ENCODE assay signal across 22 cellular contexts in the genomic region with DNA sequence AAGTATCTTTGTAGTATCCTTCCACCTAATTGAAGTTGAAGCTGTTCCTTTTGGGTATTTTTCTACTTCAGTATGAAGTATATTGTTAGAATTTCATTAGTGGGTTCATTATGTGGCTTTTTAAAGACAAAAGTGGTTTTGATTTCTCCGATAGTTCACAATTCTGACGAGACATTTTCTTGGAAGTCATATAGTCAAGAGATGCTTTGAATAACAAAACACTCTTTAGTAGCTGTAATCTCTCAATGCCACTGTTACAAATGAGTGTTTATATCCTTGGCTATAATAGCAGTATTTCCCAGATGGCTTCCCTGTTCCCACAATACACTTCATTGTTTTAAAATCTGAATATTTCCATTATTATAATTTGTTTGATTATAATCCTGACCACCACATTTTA.
"Had no signal": no experiment of that assay in that cellular context is flagged by ENCODE, and none has a peak within 500 bp of the region (broad histone marks: within the 10 kb centered on the region; RNA-seq: fewer than 3 reads in every experiment).

No MANE protein-coding gene starts in this region.

- DNase-seq: cortex of kidney; effector memory CD8-positive, alpha-beta T cell; gastrocnemius medialis; head of caudate nucleus; kidney; mesenchymal stem cell; mucosa of descending colon; naive B cell; right lobe of liver; small intestine; stimulated activated CD4-positive, alpha-beta T cell treated with anti-CD3 and anti-CD28 coated beads, Interleukin-15, amount 100 ng/mL, for 24 hours; stimulated activated CD4-positive, alpha-beta T cell treated with anti-CD3 and anti-CD28 coated beads, Interleukin-2, amount 100 ng/mL, for 48 hours; stimulated activated naive B cell treated with anti-CD40 and anti-IgM and Interleukin-4, amounts not matched to agents 10 μg/mL and 1 μg/mL and 100 μg/mL, for 72 hours; upper lobe of left lung had no signal

- FAIRE-seq: endometrium, kidney, small intestine, urothelium cell line had no signal

- H3K4me2 ChIP-seq: neural progenitor cell had no signal

- H3K36me3 ChIP-seq: gastrocnemius medialis, neural progenitor cell, right lobe of liver, thoracic aorta, tibial nerve, upper lobe of left lung had no signal

- H3K4me1 ChIP-seq: gastrocnemius medialis, neural progenitor cell, parathyroid adenoma, right lobe of liver had no signal

- H3K27ac ChIP-seq: gastrocnemius medialis, neural progenitor cell, parathyroid adenoma, right lobe of liver, thoracic aorta, tibial nerve, upper lobe of left lung had no signal

- H3K79me2 ChIP-seq: parathyroid adenoma had no signal

- H3K27me3 ChIP-seq: neural progenitor cell, right lobe of liver, tibial nerve, upper lobe of left lung had no signal

- H2AFZ ChIP-seq: neural progenitor cell, parathyroid adenoma had no signal

- H3K9ac ChIP-seq: neural progenitor cell, parathyroid adenoma had no signal

- ATAC-seq: effector memory CD8-positive, alpha-beta T cell; gastrocnemius medialis; left lobe of liver; mucosa of descending colon; right lobe of liver; stimulated activated naive B cell treated with anti-CD40 and anti-IgM and Interleukin-4, amounts not matched to agents 10 μg/mL and 1 μg/mL and 100 μg/mL, for 72 hours had no signal

- H3K4me3 ChIP-seq: gastrocnemius medialis, lung, mucosa of descending colon, neural progenitor cell, right lobe of liver, thoracic aorta, tibial nerve, upper lobe of left lung had no signal

- H3K9me3 ChIP-seq: gastrocnemius medialis, mucosa of descending colon, right lobe of liver, thoracic aorta, tibial nerve, upper lobe of left lung had no signal
